In genomic region chr12:14937689-14938088, GRCh38 we compare ENCODE assay signal across 13 cellular contexts. TPM values are rescaled to one million over a fixed set of nuclear protein-coding genes. Genes with fewer than 3 reads are reported as not detected.
DNase-seq lines count a peak whose midpoint lies in the region; ATAC-seq, FAIRE-seq and TF ChIP-seq lines count a peak whose summit lies in the region.
"Had no signal": no experiment of that assay in that cellular context is flagged by ENCODE, and none has a peak within 500 bp of the region (broad histone marks: within the 10 kb centered on the region; RNA-seq: fewer than 3 reads in every experiment).

No MANE protein-coding gene starts in this region.

- DNase-seq in stimulated activated CD4-positive, alpha-beta T cell treated with anti-CD3 and anti-CD28 coated beads, Interleukin-4, amount 100 ng/mL, for 1 hour: peak; percentile 26
- DNase-seq in stimulated activated CD4-positive, alpha-beta T cell treated with anti-CD3 and anti-CD28 coated beads, Interleukin-12 subunit alpha, Interleukin-12 subunit beta, amount 100 ng/mL, for 4 hours: no peak
- DNase-seq in Karpas-422: peak; percentile 60
- peak; percentile 32 to 66 (median 50) for DNase-seq in body of pancreas
- no peak for DNase-seq in NCI-H2081 (lab: John Stamatoyannopoulos, UW)
- no peak for DNase-seq in PC-9
- DNase-seq in small intestine: no peak
- DNase-seq: GM23248, testis had no signal

- H4K20me1 ChIP-seq in Karpas-422 (ENCODE audit: insufficient read depth, low read depth, low read length): no peaks in the 10 kb centered on the region
- no peaks in the 10 kb centered on the region for H4K20me1 ChIP-seq in PC-9 (ENCODE audit: insufficient read depth)

- H3F3A ChIP-seq in PC-9 (ENCODE audit: insufficient read depth, low read depth): peaks cover 17% of the 10 kb centered on the region

- CTCF ChIA-PET in PC-9 (lab: Charles Lee): no interaction called here

- H2AFZ ChIP-seq in Karpas-422 (ENCODE audit: low read length) (no peak overlapping the region), PC-9 (no peak overlapping the region)
- H2AFZ ChIP-seq: GM23248 had no signal

- no peak overlapping the region for H3K9ac ChIP-seq in Karpas-422 (ENCODE audit: low read length)
- H3K9ac ChIP-seq: GM23248 had no signal

- no peak for FAIRE-seq in small intestine (lab: Jason Lieb, UNC)
- FAIRE-seq: D721Med, islet of Langerhans had no signal

- intact Hi-C loops in body of pancreas (cut with DNase I) (no loop called here), PC-9 (cut with micrococcal nuclease; ENCODE audit: unreplicated experiment) (no loop called here)

- 25 to 33% methylated on average over 1 of the region's 1 CpG for WGBS in body of pancreas, 2 donors
- 69 to 76% (median 74%) methylated on average over 1 of the region's 1 CpG for WGBS in small intestine, 3 donors

- H3K4me3 ChIP-seq in Karpas-422 (ENCODE audit: low read length) (no peak overlapping the region), body of pancreas (no peak overlapping the region), PC-9 (no peak overlapping the region), small intestine (ENCODE audit: low read depth in 1 of 2, low read length in 2 of 2) (no peak overlapping the region)
- H3K4me3 ChIP-seq: GM23248, testis had no signal

- no TSS peak for BruUV-seq in PC-9 (replicated peaks; lab: Mats Ljungman, UMichigan)

- H3K27me3 ChIP-seq in Karpas-422 (ENCODE audit: low read length): no peaks in the 10 kb centered on the region
- no peaks in the 10 kb centered on the region for H3K27me3 ChIP-seq in body of pancreas
- no peaks in the 10 kb centered on the region for H3K27me3 ChIP-seq in PC-9 (ENCODE audit: insufficient read depth, low read depth)
- H3K27me3 ChIP-seq in small intestine (ENCODE audit: control insufficient read depth in 2 of 2, insufficient read depth in 2 of 2, low read length in 2 of 2): no peaks in the 10 kb centered on the region
- H3K27me3 ChIP-seq: testis had no signal

- no peak for TF ChIP-seq POLR2A in body of pancreas (IDR thresholded peaks at IDR 0.05)

- no peaks in the 10 kb centered on the region for H3K79me2 ChIP-seq in Karpas-422 (ENCODE audit: low read length)
- H3K79me2 ChIP-seq in PC-9 (ENCODE audit: low read depth): no peaks in the 10 kb centered on the region

- H3K4me1 ChIP-seq in Karpas-422 (ENCODE audit: low read length): peaks cover 8% of the 10 kb centered on the region
- H3K4me1 ChIP-seq in body of pancreas: peaks cover 61% of the 10 kb centered on the region
- peaks cover 32% of the 10 kb centered on the region for H3K4me1 ChIP-seq in PC-9 (replicated peaks; ENCODE audit: insufficient read depth)
- H3K4me1 ChIP-seq in small intestine (ENCODE audit: control insufficient read depth in 2 of 2, insufficient read depth in 1 of 2, low read depth in 1 of 2, low read length in 1 of 2): no peaks in the 10 kb centered on the region
- H3K4me1 ChIP-seq: testis had no signal

- POLR2A ChIA-PET in PC-9 (lab: Charles Lee; ENCODE audit: unreplicated experiment): no interaction called here

- H3K9me3 ChIP-seq in Karpas-422 (ENCODE audit: low read length) (no peaks in the 10 kb centered on the region), body of pancreas (no peaks in the 10 kb centered on the region), PC-9 (ENCODE audit: insufficient read depth, low read depth) (peaks cover 9% of the 10 kb centered on the region), small intestine (ENCODE audit: control insufficient read depth, low read depth) (no peaks in the 10 kb centered on the region)
- H3K9me3 ChIP-seq: testis had no signal

- H3K4me2 ChIP-seq in Karpas-422 (ENCODE audit: low read depth, low read length, poor library complexity, severe bottlenecking) (no peak overlapping the region), PC-9 (no peak overlapping the region)

- H3K9me2 ChIP-seq in Karpas-422 (replicated peaks; ENCODE audit: insufficient read depth, low read length) (no peaks in the 10 kb centered on the region), PC-9 (ENCODE audit: insufficient read depth) (no peaks in the 10 kb centered on the region)

- ATAC-seq in body of pancreas (peak; percentile 45), HG02970 (IDR thresholded peaks at IDR 0.05; ENCODE audit: low FRiP score, unreplicated experiment) (no peak)

- TF ChIP-seq CTCF in body of pancreas (IDR thresholded peaks at IDR 0.05) (peak; percentile 4 to 61 (median 49)), PC-9 (conservative IDR thresholded peaks at IDR 0.05) (no peak; the same call in 1 of the 2 replicates)

- H3K36me3 ChIP-seq in Karpas-422 (ENCODE audit: insufficient read depth, low read length) (peaks cover 13% of the 10 kb centered on the region), body of pancreas (replicated peaks in 1 of 2; ENCODE audit: insufficient read depth in 1 of 2, low read depth in 2 of 2) (no peaks in the 10 kb centered on the region), PC-9 (ENCODE audit: low read depth) (peaks cover 29% of the 10 kb centered on the region), small intestine (ENCODE audit: control insufficient read depth in 2 of 2, insufficient read depth in 2 of 2, low read length in 2 of 2) (no peaks in the 10 kb centered on the region)

- no peak overlapping the region for H3K27ac ChIP-seq in Karpas-422 (ENCODE audit: low read length)
- H3K27ac ChIP-seq in body of pancreas: peak overlapping the region; percentile 73 to 85 (median 78)
- no peak overlapping the region for H3K27ac ChIP-seq in PC-9
- H3K27ac ChIP-seq in small intestine (ENCODE audit: low read depth in 1 of 2, low read length in 1 of 2): peak overlapping the region in 1 of 2 donors; percentile 14
- H3K27ac ChIP-seq: GM23248, testis had no signal

RNA-seq across cellular contexts. Expression of gene ERP27, which starts 0.6 kb away (rescaled TPM):
- total RNA-seq in Karpas-422 (2014; rRNA removed; shearing (Covaris generic); ENCODE audit: low replicate concordance): 0.18 and 0.60 TPM in 2 replicates
- total RNA-seq in body of pancreas (100 to 1,000 TPM in 1 of 2 donors, 10 to 100 TPM in 1; 79.1 to 131 TPM), PC-9 (2021) (14.9 and 33.4 TPM in 2 replicates)
- under 1 TPM in 1 of 3 donors, not detected in 2; 0.12 TPM for polyA plus RNA-seq in small intestine
- total RNA-seq: GM23248 had no signal
- polyA plus RNA-seq: GM23248 had no signal

RNA-seq across cellular contexts. Expression of gene ARHGDIB, which starts 23.7 kb away (rescaled TPM):
- 503 and 765 TPM in 2 replicates for total RNA-seq in Karpas-422 (2014; rRNA removed; shearing (Covaris generic); ENCODE audit: low replicate concordance)
- total RNA-seq in body of pancreas (10 to 100 TPM; 19.8 to 36.6 TPM), PC-9 (2021) (307 and 470 TPM in 2 replicates)
- 100 to 1,000 TPM in 1 of 3 donors, 10 to 100 TPM in 2; 26.4 to 104 (median 65.9) TPM for polyA plus RNA-seq in small intestine

RNA-seq across cellular contexts. Expression of gene PDE6H, which starts 35.2 kb away (rescaled TPM):
- total RNA-seq in Karpas-422 (2014; rRNA removed; shearing (Covaris generic); ENCODE audit: low replicate concordance): not detected in 2 replicates
- not detected for total RNA-seq in body of pancreas
- not detected in 2 replicates for total RNA-seq in PC-9 (2021)
- polyA plus RNA-seq in small intestine: not detected
- total RNA-seq: GM23248; T-helper 2 cell treated with Interferon-gamma antibody and Interleukin-4, amounts not matched to agents 100 ng/mL and 5 ng/mL, for 36 hours; testis had no signal
- polyA plus RNA-seq: GM23248 had no signal

RNA-seq across cellular contexts. Expression of gene MGP, which starts 52.0 kb away (rescaled TPM):
- not detected in 2 replicates for total RNA-seq in Karpas-422 (2014; rRNA removed; shearing (Covaris generic); ENCODE audit: low replicate concordance)
- total RNA-seq in body of pancreas (100 to 1,000 TPM; 162 to 228 TPM), PC-9 (2021) (79.8 and 89.3 TPM in 2 replicates)
- 100 to 1,000 TPM in 1 of 3 donors, 10 to 100 TPM in 2; 12.1 to 268 (median 18.9) TPM for polyA plus RNA-seq in small intestine
- total RNA-seq: T-helper 2 cell treated with Interferon-gamma antibody and Interleukin-4, amounts not matched to agents 100 ng/mL and 5 ng/mL, for 36 hours had no signal

Comparison
In these comparisons a context has a peak if more than half of its experiments do, and no peak if none do; other contexts are left out.
1. DNase-seq: peak in stimulated activated CD4-positive, alpha-beta T cell treated with anti-CD3 and anti-CD28 coated beads, Interleukin-4, amount 100 ng/mL, for 1 hour (single experiment), Karpas-422 (single experiment) and body of pancreas (4 of 4); none in stimulated activated CD4-positive, alpha-beta T cell treated with anti-CD3 and anti-CD28 coated beads, Interleukin-12 subunit alpha, Interleukin-12 subunit beta, amount 100 ng/mL, for 4 hours (single experiment), NCI-H2081 (0 of 2), PC-9 (0 of 2) and small intestine (single experiment).
2. H3K27ac ChIP-seq: peak in body of pancreas (4 of 4); none in Karpas-422 (single experiment) and PC-9 (single experiment).